Comparison of ENCODE assay signal across 21 cellular contexts in genomic region chr17:17504341-17505140, GRCh38. TPM values are rescaled to one million over a fixed set of nuclear protein-coding genes. Genes with fewer than 3 reads are reported as not detected.
DNase-seq lines count a peak whose midpoint lies in the region; ATAC-seq, FAIRE-seq and TF ChIP-seq lines count a peak whose summit lies in the region.
"Had no signal": no experiment of that assay in that cellular context is flagged by ENCODE, and none has a peak within 500 bp of the region (broad histone marks: within the 10 kb centered on the region; RNA-seq: fewer than 3 reads in every experiment).

No MANE protein-coding gene starts in this region.

- peaks cover 0 to 2% of the 10 kb centered on the region in 2 experiments for H4K20me1 ChIP-seq in H1 (replicated peaks in 1 of 2; ENCODE audit: control insufficient read depth in 1 of 2, insufficient read depth in 2 of 2, low read length in 2 of 2)
- H4K20me1 ChIP-seq in neural progenitor cell (ENCODE audit: low read depth) = no peaks in the 10 kb centered on the region

- H3K4me1 ChIP-seq in right cardiac atrium (ENCODE audit: control insufficient read depth, insufficient read depth, low read length) (peaks cover 3% of the 10 kb centered on the region), heart right ventricle (peaks cover 4 to 21% (median 14%) of the 10 kb centered on the region in 9 donors), H1 (replicated peaks in 1 of 4; ENCODE audit: control insufficient read depth in 3 of 4, insufficient read depth in 4 of 4, low read length in 3 of 4) (peaks cover 0 to 2% (median 0%) of the 10 kb centered on the region in 4 experiments; a peak in 1 of 7 replicates), neural progenitor cell (peaks cover 5% of the 10 kb centered on the region), adrenal gland (replicated peaks in 1 of 2) (no peaks in the 10 kb centered on the region)
- H3K4me1 ChIP-seq: A549 had no signal

- no peaks in the 10 kb centered on the region for H3K27me3 ChIP-seq in right cardiac atrium (ENCODE audit: control insufficient read depth, insufficient read depth)
- H3K27me3 ChIP-seq in heart right ventricle = no peaks in the 10 kb centered on the region
- H3K27me3 ChIP-seq in H1 (replicated peaks in 1 of 4; ENCODE audit: control insufficient read depth in 3 of 4, extremely low read depth in 1 of 4, insufficient read depth in 3 of 4, low read length in 3 of 4) = no peaks in the 10 kb centered on the region; a peak in 1 of 7 replicates
- no peaks in the 10 kb centered on the region for H3K27me3 ChIP-seq in neural progenitor cell
- no peaks in the 10 kb centered on the region for H3K27me3 ChIP-seq in adrenal gland
- H3K27me3 ChIP-seq: MG63, SJCRH30 had no signal

- H3K9me3 Mint-ChIP-seq in neural progenitor cell = no peaks in the 10 kb centered on the region

- no peak for TF ChIP-seq RAD21 in H1 (IDR thresholded peaks at IDR 0.05 in 1 of 2, conservative IDR thresholded peaks at IDR 0.05 in 1 of 2; ENCODE audit: low read depth in 2 of 2, low read length in 2 of 2)

- H3K9me3 ChIP-seq in right cardiac atrium (ENCODE audit: control insufficient read depth, low read length) = no peaks in the 10 kb centered on the region
- no peaks in the 10 kb centered on the region for H3K9me3 ChIP-seq in heart right ventricle
- no peaks in the 10 kb centered on the region for H3K9me3 ChIP-seq in H1 (ENCODE audit: insufficient read depth in 2 of 2, low read depth in 1 of 2, low read length in 1 of 2)
- no peaks in the 10 kb centered on the region for H3K9me3 ChIP-seq in neural progenitor cell (ENCODE audit: low read depth)
- no peaks in the 10 kb centered on the region for H3K9me3 ChIP-seq in adrenal gland (replicated peaks in 1 of 3)
- H3K9me3 ChIP-seq: A549, MG63, SJCRH30 had no signal

- no peak overlapping the region for H3K23ac ChIP-seq in H1 (ENCODE audit: insufficient read length)

- no peak overlapping the region for H4K91ac ChIP-seq in H1 (replicated peaks; ENCODE audit: insufficient read length, low read length)

- H2AK5ac ChIP-seq in H1 (ENCODE audit: low read depth, low read length) = no peak overlapping the region

- H2BK120ac ChIP-seq in H1 (replicated peaks; ENCODE audit: low read depth, low read length) = no peak overlapping the region

- no peaks in the 10 kb centered on the region for H3K36me3 Mint-ChIP-seq in neural progenitor cell

- H3K23me2 ChIP-seq in H1 (ENCODE audit: low read depth, low read length) = no peaks in the 10 kb centered on the region

- intact Hi-C loops in right cardiac atrium (cut with DNase I) (no loop called here), heart right ventricle (cut with DNase I) (loop anchor here in 1 of 10 donors (10.0 kb wide), 1 partner anchor 130 kb away; no protein-coding TSS in a partner anchor), adrenal gland (cut with DNase I) (loop anchor here (5.0 kb wide), 1 partner anchor 58 kb away; no protein-coding TSS in a partner anchor)

- TF ChIP-seq EP300 in H1 (IDR thresholded peaks at IDR 0.05; ENCODE audit: borderline replicate concordance in 1 of 2, low read depth in 2 of 2, low read length in 2 of 2) = no peak

- H3K14ac ChIP-seq in H1 (ENCODE audit: insufficient read length) = no peak overlapping the region

- H4K8ac ChIP-seq in H1 (ENCODE audit: extremely low read depth, insufficient read depth, low read length) = no peak overlapping the region

- no peaks in the 10 kb centered on the region for H3K79me1 ChIP-seq in H1 (ENCODE audit: low read depth, low read length)

- no peak overlapping the region for H3K4me2 ChIP-seq in H1 (ENCODE audit: insufficient read depth in 1 of 2, low read depth in 2 of 2, low read length in 2 of 2)
- H3K4me2 ChIP-seq in neural progenitor cell = no peak overlapping the region
- H3K4me2 ChIP-seq: A549 had no signal

- H3K27ac Mint-ChIP-seq in neural progenitor cell = no peak overlapping the region

- ATAC-seq in right cardiac atrium = no peak
- no peak for ATAC-seq in heart right ventricle
- ATAC-seq: PC-3 had no signal

- H3K4me3 ChIP-seq in right cardiac atrium (ENCODE audit: low read length) (no peak overlapping the region), heart right ventricle (no peak overlapping the region), H1 (ENCODE audit: extremely low read depth in 1 of 4, insufficient read depth in 2 of 4, low read depth in 3 of 4, low read length in 4 of 4) (no peak overlapping the region), neural progenitor cell (no peak overlapping the region), adrenal gland (no peak overlapping the region)
- H3K4me3 ChIP-seq: A549, MG63, SJCRH30 had no signal

- H2BK20ac ChIP-seq in H1 (ENCODE audit: low read length) = no peak overlapping the region

- 83% methylated on average over 20 of the region's 20 CpGs for WGBS in right cardiac atrium
- WGBS in heart right ventricle, 2 donors = 86 to 89% methylated on average over 20 of the region's 20 CpGs
- 87% methylated on average over 20 of the region's 20 CpGs; no CpG with 5 or more reads in 1 of the 2 experiments for WGBS in H1 (ENCODE audit: extremely low coverage in 1 of 2, insufficient coverage in 1 of 2, insufficient read length in 1 of 2, insufficient replicate concordance in 2 of 2, low coverage in 1 of 2, low lambda C conversion rate in 2 of 2, missing lambda C conversion rate in 1 of 2), 2 experiments
- WGBS in adrenal gland, 4 donors = 80 to 88% (median 84%) methylated on average over 13 to 20 of the region's 20 CpGs

- H3K27ac ChIP-seq in right cardiac atrium (ENCODE audit: low read length) (no peak overlapping the region), heart right ventricle (no peak overlapping the region), H1 (ENCODE audit: low read depth, low read length) (no peak overlapping the region), neural progenitor cell (no peak overlapping the region), adrenal gland (no peak overlapping the region)
- H3K27ac ChIP-seq: A549, C4-2B, SJCRH30 had no signal

- TF ChIP-seq CTCF in heart right ventricle (IDR thresholded peaks at IDR 0.05) (no peak), H1 (IDR thresholded peaks at IDR 0.05; ENCODE audit: control extremely low read depth in 1 of 3, insufficient read depth in 1 of 3, low read depth in 1 of 3, low read length in 3 of 3) (no peak), neural progenitor cell (IDR thresholded peaks at IDR 0.05) (no peak), GM20000 (IDR thresholded peaks at IDR 0.05; ENCODE audit: extremely low read depth, missing control alignments) (no peak), adrenal gland (IDR thresholded peaks at IDR 0.05) (no peak)

- FAIRE-seq in H1 (lab: Jason Lieb, UNC) = no peak
- FAIRE-seq: A549, D721Med, H54 had no signal

- no peaks in the 10 kb centered on the region for H3K27me3 Mint-ChIP-seq in neural progenitor cell (ENCODE audit: insufficient read depth, low read depth)

- TF ChIP-seq POLR2A in H1 (IDR thresholded peaks at IDR 0.05; ENCODE audit: control extremely low read depth in 1 of 2, low read depth in 2 of 2, low read length in 2 of 2) (no peak), adrenal gland (IDR thresholded peaks at IDR 0.05) (no peak)

- no peak overlapping the region for H3K4ac ChIP-seq in H1 (replicated peaks; ENCODE audit: insufficient read length, low read depth, low read length)

- H4K5ac ChIP-seq in H1 (ENCODE audit: insufficient read length, low read depth, low read length) = no peak overlapping the region

- H2AFZ ChIP-seq in H1 (ENCODE audit: low read length) (no peak overlapping the region), neural progenitor cell (replicated peaks) (no peak overlapping the region)

- no peak overlapping the region for H2BK5ac ChIP-seq in H1 (ENCODE audit: low read depth, low read length)

- no peak overlapping the region for H2BK15ac ChIP-seq in H1 (ENCODE audit: low read length)

- H3K9ac ChIP-seq in H1 (replicated peaks in 1 of 4; ENCODE audit: extremely low read depth in 1 of 4, low read depth in 3 of 4, low read length in 3 of 4) (no peak overlapping the region), neural progenitor cell (no peak overlapping the region)

- H3K36me3 ChIP-seq in heart right ventricle (no peaks in the 10 kb centered on the region), H1 (ENCODE audit: control insufficient read depth in 2 of 4, insufficient read depth in 4 of 4, low read length in 3 of 4) (no peaks in the 10 kb centered on the region), neural progenitor cell (no peaks in the 10 kb centered on the region), adrenal gland (replicated peaks in 1 of 2) (no peaks in the 10 kb centered on the region)
- H3K36me3 ChIP-seq: MG63, SJCRH30 had no signal

- CTCF ChIA-PET in H1 (lab: Charles Lee; ENCODE audit: partially characterized antibody) = interaction anchor here (0.7 to 5.1 kb wide), 8 partner anchors 7 to 149 kb away, joined by 3 to 40 read pairs (median 10); partner anchors contain the start of gene RASD1

- peaks cover 20% of the 10 kb centered on the region for H3K4me1 Mint-ChIP-seq in neural progenitor cell

- H3K4me3 Mint-ChIP-seq in neural progenitor cell = peak overlapping the region; percentile 48

- POLR2A ChIA-PET in H1 (lab: Charles Lee; ENCODE audit: partially characterized antibody) = interaction anchor here (0.7 to 2.2 kb wide), 3 partner anchors 9 to 67 kb away, joined by 3 to 6 read pairs (median 4); partner anchors contain the start of gene RASD1

- DNase-seq in right cardiac atrium (peak; percentile 4 to 39 (median 33)), heart right ventricle (no peak), H1 (ENCODE audit: low read depth in 1 of 2, low spot score in 2 of 2) (no peak), neural progenitor cell (ENCODE audit: low spot score) (no peak), GM20000 (ENCODE audit: low spot score) (no peak), adrenal gland (no peak)
- DNase-seq in activated CD4-positive, CD25-positive, alpha-beta regulatory T cell (lab: John Stamatoyannopoulos, UW) = no peak
- DNase-seq: DMS79, Kasumi-1, MG63, NCI-H1092, NCI-H1436 treated with DMSO at 0.1 percent for 48 hours, NCI-H2029, NCI-H524 treated with DMSO at 0.1 percent for 48 hours, PC-3, RPMI8226, SJCRH30 had no signal

- no peaks in the 10 kb centered on the region for H3F3A ChIP-seq in neural progenitor cell (ENCODE audit: low read depth)

- H3K79me2 ChIP-seq in H1 (ENCODE audit: control insufficient read depth in 1 of 2, insufficient read depth in 2 of 2, low read length in 2 of 2) (no peaks in the 10 kb centered on the region), neural progenitor cell (ENCODE audit: low read depth) (no peaks in the 10 kb centered on the region)

- no peak overlapping the region for H3K56ac ChIP-seq in H1 (replicated peaks; ENCODE audit: insufficient read length, low read depth, low read length)

- H2BK12ac ChIP-seq in H1 (ENCODE audit: low read depth, low read length) = 0 out of 2 replicates have a peak overlapping the region, but pooled peaks have one; percentile 14

- H3K18ac ChIP-seq in H1 (ENCODE audit: extremely low read depth, low read length) = no peak overlapping the region; the same call in 1 of the 2 replicates

RNA-seq across cellular contexts. Expression of gene RASD1, which starts 8.3 kb away (rescaled TPM):
- total RNA-seq in right cardiac atrium = 10 to 100 TPM; 18.7 to 63.8 (median 39.9) TPM
- polyA plus RNA-seq in right cardiac atrium = 66.2 TPM
- 10 to 100 TPM in 4 of 10 donors, 1 to 10 TPM in 6; 2.2 to 67.7 (median 6.8) TPM for total RNA-seq in heart right ventricle
- 10 to 100 TPM; 26.3 to 85.8 TPM for polyA plus RNA-seq in heart right ventricle
- 1.8 and 2.6 TPM in 2 replicates for total RNA-seq in H1 (2021; fragmentation: NEBNext Ultra II Directional; extraction: Animal tissue kit (Norgen Biotek cat#: 25700))
- 2.3 and 2.9 TPM in 2 replicates for polyA plus RNA-seq in H1 (2011; rRNA removed)
- 2.4 TPM for polyA plus RNA-seq in H1 (2011; cell fraction: cytosol; rRNA removed)
- polyA plus RNA-seq in H1 (2011; cell fraction: nucleus; rRNA removed) = 5.4 TPM
- 0.72 to 2.7 TPM (median 2.0 TPM) in 4 replicates for polyA plus RNA-seq in H1 (2012, experiment 1 of 2)
- polyA plus RNA-seq in H1 (2012, experiment 2 of 2) = 2.0 TPM
- 1.5 TPM for polyA plus RNA-seq in H1 (2013, experiment 1 of 2)
- polyA plus RNA-seq in H1 (2013, experiment 2 of 2) = 1.5 TPM
- 1.9 and 2.1 TPM in 2 replicates for polyA minus RNA-seq in H1 (2011; rRNA and poly(A)+ RNA removed)
- 1.9 TPM for polyA minus RNA-seq in H1 (2011; cell fraction: cytosol; rRNA and poly(A)+ RNA removed)
- polyA minus RNA-seq in H1 (2011; cell fraction: nucleus; rRNA and poly(A)+ RNA removed) = 15.3 TPM
- 0.88 and 2.8 TPM in 2 replicates for total RNA-seq in neural progenitor cell (ENCODE audit: low replicate concordance)
- 100 to 1,000 TPM in 1 of 8 donors, 10 to 100 TPM in 5, 1 to 10 TPM in 2; 4.5 to 134 (median 19.8) TPM for total RNA-seq in adrenal gland
- polyA plus RNA-seq in adrenal gland = 10 to 100 TPM in 2 of 3 donors, 1 to 10 TPM in 1; 7.5 to 56.7 (median 14.4) TPM
- total RNA-seq: SJCRH30 had no signal

RNA-seq across cellular contexts. Expression of gene MED9, which starts 27.7 kb away (rescaled TPM):
- 10 to 100 TPM; 30.7 to 35.6 (median 32.6) TPM for total RNA-seq in right cardiac atrium
- polyA plus RNA-seq in right cardiac atrium = 38.5 TPM
- 10 to 100 TPM; 31.4 to 42.0 (median 35.2) TPM for total RNA-seq in heart right ventricle
- 10 to 100 TPM; 32.6 to 33.8 TPM for polyA plus RNA-seq in heart right ventricle
- 15.8 and 16.9 TPM in 2 replicates for total RNA-seq in H1 (2021; fragmentation: NEBNext Ultra II Directional; extraction: Animal tissue kit (Norgen Biotek cat#: 25700))
- polyA plus RNA-seq in H1 (2011; rRNA removed) = 19.7 and 22.1 TPM in 2 replicates
- polyA plus RNA-seq in H1 (2011; cell fraction: cytosol; rRNA removed) = 22.5 TPM
- 17.7 TPM for polyA plus RNA-seq in H1 (2011; cell fraction: nucleus; rRNA removed)
- 11.9 to 16.0 TPM (median 14.9 TPM) in 4 replicates for polyA plus RNA-seq in H1 (2012, experiment 1 of 2)
- polyA plus RNA-seq in H1 (2012, experiment 2 of 2) = 19.9 TPM
- polyA plus RNA-seq in H1 (2013, experiment 1 of 2) = 12.0 TPM
- polyA plus RNA-seq in H1 (2013, experiment 2 of 2) = 11.1 TPM
- 14.9 and 21.8 TPM in 2 replicates for polyA minus RNA-seq in H1 (2011; rRNA and poly(A)+ RNA removed)
- 10.3 TPM for polyA minus RNA-seq in H1 (2011; cell fraction: cytosol; rRNA and poly(A)+ RNA removed)
- 30.3 TPM for polyA minus RNA-seq in H1 (2011; cell fraction: nucleus; rRNA and poly(A)+ RNA removed)
- 15.7 and 28.0 TPM in 2 replicates for total RNA-seq in neural progenitor cell (ENCODE audit: low replicate concordance)
- 10 to 100 TPM in 7 of 8 donors, 1 to 10 TPM in 1; 8.2 to 41.2 (median 19.9) TPM for total RNA-seq in adrenal gland
- polyA plus RNA-seq in adrenal gland = 10 to 100 TPM; 12.3 to 14.9 (median 14.7) TPM

Comparison
In these comparisons a context has a peak if more than half of its experiments do, and no peak if none do; other contexts are left out.
1. DNase-seq: peak in right cardiac atrium (3 of 3); none in heart right ventricle (0 of 2), H1 (0 of 2), neural progenitor cell (single experiment), activated CD4-positive, CD25-positive, alpha-beta regulatory T cell (0 of 4), GM20000 (single experiment) and adrenal gland (0 of 7).
2. intact Hi-C loops: an anchor here in adrenal gland (5.0 kb wide); none called in right cardiac atrium.